In genomic region chr6:18692920-18693319, GRCh38 we compare ENCODE assay signal across 25 cellular contexts.
"Had no signal": no experiment of that assay in that cellular context is flagged by ENCODE, and none has a peak within 500 bp of the region (broad histone marks: within the 10 kb centered on the region; RNA-seq: fewer than 3 reads in every experiment).

No MANE protein-coding gene starts in this region.

- H3K36me3 Mint-ChIP-seq: naive thymus-derived CD4-positive, alpha-beta T cell; natural killer cell treated with Interleukin-12 subunit alpha and Interleukin-12 subunit beta and Interleukin-15 and Interleukin-18, amount 100 ng/mL, for 72 hours; stimulated activated naive B cell treated with anti-CD40 and anti-IgM and Interleukin-4, amounts not matched to agents 10 μg/mL and 1 μg/mL and 100 μg/mL, for 72 hours had no signal

- H3K27ac Mint-ChIP-seq: naive thymus-derived CD4-positive, alpha-beta T cell; natural killer cell treated with Interleukin-12 subunit alpha and Interleukin-12 subunit beta and Interleukin-15 and Interleukin-18, amount 100 ng/mL, for 72 hours; progenitor cell of endocrine pancreas; stimulated activated naive B cell treated with anti-CD40 and anti-IgM and Interleukin-4, amounts not matched to agents 10 μg/mL and 1 μg/mL and 100 μg/mL, for 72 hours had no signal

- DNase-seq: islet precursor cell; left ventricle myocardium inferior; mesendoderm; midbrain; mucosa of descending colon; naive thymus-derived CD4-positive, alpha-beta T cell; ovary; right lobe of liver; stimulated activated CD4-positive, alpha-beta T cell treated with anti-CD3 and anti-CD28 coated beads, Interleukin-1b, Interleukin-23, amount 100 ng/mL, for 48 hours; stimulated activated CD4-positive, alpha-beta T cell treated with anti-CD3 and anti-CD28 coated beads, Interleukin-4, amount 100 ng/mL, for 1 hour; stimulated activated naive B cell treated with anti-CD40 and anti-IgM and Interleukin-4, amounts not matched to agents 10 μg/mL and 1 μg/mL and 100 μg/mL, for 72 hours; stimulated activated naive CD8-positive, alpha-beta T cell treated with anti-CD3 and anti-CD28 coated beads, Interleukin-15, Interleukin-2, amounts not matched to agents 100 U/mL and 50 U/mL, for 24 hours; stomach; testis; thyroid gland; transverse colon; upper lobe of left lung had no signal

- H2AFZ ChIP-seq: hepatocyte had no signal

- ATAC-seq: mucosa of descending colon; naive thymus-derived CD4-positive, alpha-beta T cell; natural killer cell treated with Interleukin-12 subunit alpha and Interleukin-12 subunit beta and Interleukin-15 and Interleukin-18, amount 100 ng/mL, for 72 hours; right lobe of liver; stimulated activated naive B cell treated with anti-CD40 and anti-IgM and Interleukin-4, amounts not matched to agents 10 μg/mL and 1 μg/mL and 100 μg/mL, for 72 hours; stimulated activated naive CD8-positive, alpha-beta T cell treated with anti-CD3 and anti-CD28 coated beads, Interleukin-15, Interleukin-2, amounts not matched to agents 100 U/mL and 50 U/mL, for 24 hours had no signal

- H3K4me1 ChIP-seq: left ventricle myocardium inferior, right atrium auricular region, right lobe of liver, stomach, testis, thyroid gland, transverse colon, upper lobe of left lung, vagina had no signal

- H3K4me3 Mint-ChIP-seq: naive thymus-derived CD4-positive, alpha-beta T cell; natural killer cell treated with Interleukin-12 subunit alpha and Interleukin-12 subunit beta and Interleukin-15 and Interleukin-18, amount 100 ng/mL, for 72 hours; stimulated activated naive B cell treated with anti-CD40 and anti-IgM and Interleukin-4, amounts not matched to agents 10 μg/mL and 1 μg/mL and 100 μg/mL, for 72 hours had no signal

- H3K9me3 ChIP-seq: left ventricle myocardium inferior, mucosa of descending colon, ovary, right atrium auricular region, right lobe of liver, stomach, testis, thyroid gland, transverse colon, upper lobe of left lung, vagina had no signal

- H3K27me3 Mint-ChIP-seq: natural killer cell treated with Interleukin-12 subunit alpha and Interleukin-12 subunit beta and Interleukin-15 and Interleukin-18, amount 100 ng/mL, for 72 hours; progenitor cell of endocrine pancreas; stimulated activated naive B cell treated with anti-CD40 and anti-IgM and Interleukin-4, amounts not matched to agents 10 μg/mL and 1 μg/mL and 100 μg/mL, for 72 hours had no signal

- H3K27me3 ChIP-seq: hepatocyte, ovary, right atrium auricular region, right lobe of liver, stomach, testis, thyroid gland, transverse colon, upper lobe of left lung, vagina had no signal

- H3K4me3 ChIP-seq: hepatocyte, left ventricle myocardium inferior, lung, mucosa of descending colon, ovary, right atrium auricular region, right lobe of liver, smooth muscle cell, stomach, testis, thyroid gland, transverse colon, upper lobe of left lung, vagina had no signal

- H3K36me3 ChIP-seq: left ventricle myocardium inferior, ovary, right atrium auricular region, right lobe of liver, stomach, thyroid gland, transverse colon, upper lobe of left lung, vagina had no signal

- H3K9me3 Mint-ChIP-seq: neural crest cell had no signal

- H3K4me1 Mint-ChIP-seq: naive thymus-derived CD4-positive, alpha-beta T cell; stimulated activated naive B cell treated with anti-CD40 and anti-IgM and Interleukin-4, amounts not matched to agents 10 μg/mL and 1 μg/mL and 100 μg/mL, for 72 hours had no signal
